In genomic region chr17:27918498-27918897, GRCh38 we compare ENCODE assay signal across 27 cellular contexts.
"Had no signal": no experiment of that assay in that cellular context is flagged by ENCODE, and none has a peak within 500 bp of the region (broad histone marks: within the 10 kb centered on the region; RNA-seq: fewer than 3 reads in every experiment).

No MANE protein-coding gene starts in this region.

- H3K27ac ChIP-seq: neural progenitor cell, ovary, parathyroid adenoma, psoas muscle, skin epidermis, spleen, suprapubic skin, testis, tibial artery, transverse colon, upper lobe of right lung, uterus had no signal

- H3K4me3 ChIP-seq: neural progenitor cell, ovary, psoas muscle, skin epidermis, smooth muscle cell, spleen, suprapubic skin, testis, tibial artery, transverse colon, upper lobe of right lung, uterus had no signal

- H3K27me3 ChIP-seq: ovary, spleen, testis, upper lobe of right lung, uterus had no signal

- H3K4me1 ChIP-seq: parathyroid adenoma, psoas muscle, spleen, suprapubic skin, tibial artery, transverse colon, upper lobe of right lung, uterus had no signal

- ATAC-seq: natural killer cell; psoas muscle; right cardiac atrium; sciatic nerve; stimulated activated memory B cell treated with anti-CD40 and anti-IgM and Interleukin-4, amounts not matched to agents 10 μg/mL and 1 μg/mL and 100 μg/mL, for 72 hours; stimulated activated naive CD8-positive, alpha-beta T cell treated with anti-CD3 and anti-CD28 coated beads, Interleukin-15, amount 100 ng/mL, for 72 hours; stimulated activated naive CD8-positive, alpha-beta T cell treated with anti-CD3 and anti-CD28 coated beads, Interleukin-15, Interleukin-2, amounts not matched to agents 100 U/mL and 50 U/mL, for 24 hours; upper lobe of right lung had no signal

- H3K79me2 ChIP-seq: parathyroid adenoma had no signal

- H3K4me2 ChIP-seq: neural progenitor cell, smooth muscle cell had no signal

- H3K9ac ChIP-seq: neural progenitor cell, parathyroid adenoma had no signal

- H2AFZ ChIP-seq: neural progenitor cell, parathyroid adenoma had no signal

- H3K36me3 ChIP-seq: neural progenitor cell, ovary, spleen, suprapubic skin, tibial artery, transverse colon, upper lobe of right lung, uterus had no signal

- H3K9me3 ChIP-seq: ovary, psoas muscle, spleen, suprapubic skin, testis, tibial artery, transverse colon, upper lobe of right lung, uterus had no signal

- DNase-seq: natural killer cell; occipital lobe; posterior cingulate gyrus; psoas muscle; spleen; stimulated activated CD4-positive, alpha-beta T cell treated with anti-CD3 and anti-CD28 coated beads, Interleukin-12 subunit alpha, Interleukin-12 subunit beta, amount 100 ng/mL, for 4 hours; stimulated activated CD4-positive, alpha-beta T cell treated with anti-CD3 and anti-CD28 coated beads, Interleukin-1b, Interleukin-23, amount 100 ng/mL, for 48 hours; stimulated activated CD4-positive, alpha-beta T cell treated with anti-CD3 and anti-CD28 coated beads, Interleukin-4, amount 100 ng/mL, for 1 hour; stimulated activated CD4-positive, alpha-beta T cell treated with anti-CD3 and anti-CD28 coated beads, Interleukin-4, amount 100 ng/mL, for 4 hours; stimulated activated CD8-positive, alpha-beta memory T cell treated with anti-CD3 and anti-CD28 coated beads, Interleukin-4, amount 100 ng/mL, for 48 hours; stimulated activated naive CD4-positive, alpha-beta T cell; stimulated activated naive CD8-positive, alpha-beta T cell treated with anti-CD3 and anti-CD28 coated beads, Interleukin-15, amount 100 ng/mL, for 72 hours; stimulated activated naive CD8-positive, alpha-beta T cell treated with anti-CD3 and anti-CD28 coated beads, Interleukin-15, Interleukin-2, amounts not matched to agents 100 U/mL and 50 U/mL, for 24 hours; tibial artery; transverse colon; upper lobe of right lung; uterus had no signal
